32 cellular contexts compared by ENCODE assay signal in the genomic region with DNA sequence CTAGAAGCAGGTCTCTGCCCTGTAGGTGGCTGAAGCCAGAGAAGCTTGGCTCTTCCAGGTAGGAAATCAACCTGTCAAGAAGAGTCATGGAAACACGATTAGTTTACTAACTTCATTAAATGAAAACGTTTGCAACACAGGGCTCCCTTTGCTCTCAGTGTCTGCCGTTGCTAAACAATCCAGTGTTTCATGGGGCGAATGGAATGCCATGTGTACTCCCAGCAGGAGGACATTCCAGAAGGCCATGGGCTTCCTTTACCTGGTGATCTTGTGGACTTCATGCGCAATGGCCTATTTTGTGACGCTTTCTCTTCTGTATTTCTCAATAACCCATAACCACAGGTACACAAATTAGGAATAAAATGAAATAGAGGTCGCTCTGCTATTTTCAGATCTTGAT.
DNase-seq lines count a peak whose midpoint lies in the region; ATAC-seq, FAIRE-seq and TF ChIP-seq lines count a peak whose summit lies in the region.
"Had no signal": no experiment of that assay in that cellular context is flagged by ENCODE, and none has a peak within 500 bp of the region (broad histone marks: within the 10 kb centered on the region; RNA-seq: fewer than 3 reads in every experiment).

No MANE protein-coding gene starts in this region.

- peaks cover 0 to 6% (median 3%) of the 10 kb centered on the region in 4 experiments; a peak in 4 of 7 replicates for H3K4me1 ChIP-seq in H1 (replicated peaks in 1 of 4; ENCODE audit: control insufficient read depth in 3 of 4, insufficient read depth in 4 of 4, low read length in 3 of 4)
- no peaks in the 10 kb centered on the region for H3K4me1 ChIP-seq in small intestine (ENCODE audit: control insufficient read depth in 2 of 2, insufficient read depth in 1 of 2, low read depth in 1 of 2, low read length in 1 of 2)
- H3K4me1 ChIP-seq in foreskin keratinocyte: no peaks in the 10 kb centered on the region
- H3K4me1 ChIP-seq in esophagus muscularis mucosa: peaks cover 0 to 7% (median 2%) of the 10 kb centered on the region in 4 donors
- H3K4me1 ChIP-seq: BLaER1 treated with 17β-estradiol and CSF1 and Interleukin-3, amounts not matched to agents 10 nM and 100 nM; lower lobe of right lung; suprapubic skin; upper lobe of left lung had no signal

- no peak overlapping the region for H4K8ac ChIP-seq in H1 (ENCODE audit: extremely low read depth, insufficient read depth, low read length)

- H2BK20ac ChIP-seq in H1 (ENCODE audit: low read length): no peak overlapping the region

- no peak overlapping the region for H2BK120ac ChIP-seq in H1 (replicated peaks; ENCODE audit: low read depth, low read length)

- H3K9me3 ChIP-seq in H1 (ENCODE audit: insufficient read depth in 2 of 2, low read depth in 1 of 2, low read length in 1 of 2) (no peaks in the 10 kb centered on the region), small intestine (ENCODE audit: control insufficient read depth, low read depth) (no peaks in the 10 kb centered on the region), esophagus muscularis mucosa (no peaks in the 10 kb centered on the region)
- H3K9me3 ChIP-seq: BLaER1 treated with 17β-estradiol and CSF1 and Interleukin-3, amounts not matched to agents 10 nM and 100 nM; gastroesophageal sphincter; lower lobe of right lung; suprapubic skin; upper lobe of left lung had no signal

- DNase-seq in HuH-7.5 (ENCODE audit: low spot score): peak; percentile 5
- DNase-seq in H1 (ENCODE audit: low read depth in 1 of 2, low spot score in 2 of 2): peak; percentile 55 to 56
- DNase-seq in islet precursor cell: peak; percentile 59
- DNase-seq in small intestine: peak; percentile 0
- DNase-seq in dedifferentiated amniotic fluid mesenchymal stem cell (ENCODE audit: extremely low spot score): no peak
- DNase-seq in foreskin keratinocyte: no peak
- DNase-seq in esophagus muscularis mucosa (ENCODE audit: extremely low spot score): no peak
- DNase-seq: activated CD4-positive, alpha-beta memory T cell treated with anti-CD3 and anti-CD28 coated beads for 36 hours; activated CD4-positive, CD25-positive, alpha-beta regulatory T cell treated with anti-CD3 and anti-CD28 coated beads, Interleukin-2, amount 50 U/mL, for 72 hours; activated naive CD8-positive, alpha-beta T cell treated with anti-CD3 and anti-CD28 coated beads, Interleukin-2, amount 50 U/mL, for 24 hours; activated T-cell treated with anti-CD3 and anti-CD28 coated beads, Interleukin-2, amount 50 U/mL, for 72 hours; central memory CD4-positive, alpha-beta T cell; DMS153; hippocampal formation; KG1; lower lobe of right lung; naive thymus-derived CD4-positive, alpha-beta T cell; NCI-H1417; NCI-H2081; NCI-H526; NK-92 treated with Interleukin-12 subunit alpha and Interleukin-12 subunit beta, amount 100 ng/mL, for 24 hours; retina; stimulated activated CD4-positive, alpha-beta T cell treated with anti-CD3 and anti-CD28 coated beads, Interleukin-1b, Interleukin-23, amount 100 ng/mL, for 48 hours; stimulated activated naive CD4-positive, alpha-beta T cell treated with Interleukin-2 at 50 U/mL for 16 hours; upper lobe of left lung had no signal

- no peak overlapping the region for H4K91ac ChIP-seq in H1 (replicated peaks; ENCODE audit: insufficient read length, low read length)

- H3K4me3 ChIP-seq in H1 (ENCODE audit: extremely low read depth in 1 of 4, insufficient read depth in 2 of 4, low read depth in 3 of 4, low read length in 4 of 4) (no peak overlapping the region), small intestine (ENCODE audit: low read depth in 1 of 2, low read length in 2 of 2) (no peak overlapping the region), esophagus muscularis mucosa (no peak overlapping the region)
- H3K4me3 ChIP-seq: BLaER1 treated with 17β-estradiol and CSF1 and Interleukin-3, amounts not matched to agents 10 nM and 100 nM; gastroesophageal sphincter; lower lobe of right lung; suprapubic skin; upper lobe of left lung had no signal

- peak overlapping the region in 1 of 2 experiments; percentile 33; a peak in 2 of 4 replicates for H3K4me2 ChIP-seq in H1 (ENCODE audit: insufficient read depth in 1 of 2, low read depth in 2 of 2, low read length in 2 of 2)
- H3K4me2 ChIP-seq: BLaER1 treated with 17β-estradiol and CSF1 and Interleukin-3, amounts not matched to agents 10 nM and 100 nM had no signal

- no peaks in the 10 kb centered on the region for H4K20me1 ChIP-seq in H1 (replicated peaks in 1 of 2; ENCODE audit: control insufficient read depth in 1 of 2, insufficient read depth in 2 of 2, low read length in 2 of 2)

- no peak overlapping the region for H3K9ac ChIP-seq in H1 (replicated peaks in 1 of 4; ENCODE audit: extremely low read depth in 1 of 4, low read depth in 3 of 4, low read length in 3 of 4)
- H3K9ac ChIP-seq: BLaER1 treated with 17β-estradiol and CSF1 and Interleukin-3, amounts not matched to agents 10 nM and 100 nM had no signal

- FAIRE-seq in H1 (lab: Jason Lieb, UNC) (peak; percentile 100), small intestine (lab: Jason Lieb, UNC) (no peak)
- FAIRE-seq: astrocyte, GM12891 had no signal

- H3K14ac ChIP-seq in H1 (ENCODE audit: insufficient read length): no peak overlapping the region

- TF ChIP-seq CTCF in H1 (IDR thresholded peaks at IDR 0.05; ENCODE audit: control extremely low read depth in 1 of 3, insufficient read depth in 1 of 3, low read depth in 1 of 3, low read length in 3 of 3): no peak
- no peak for TF ChIP-seq CTCF in foreskin keratinocyte (conservative IDR thresholded peaks at IDR 0.05)
- no peak for TF ChIP-seq CTCF in esophagus muscularis mucosa (IDR thresholded peaks at IDR 0.05)

- CTCF ChIA-PET in H1 (lab: Charles Lee; ENCODE audit: partially characterized antibody): interaction anchor here (0.6 to 2.2 kb wide), 5 partner anchors 9 to 250 kb away, joined by 3 to 10 read pairs (median 3); no protein-coding TSS in a partner anchor

- no peak overlapping the region; the same call in 1 of the 2 replicates for H3K27ac ChIP-seq in H1 (ENCODE audit: low read depth, low read length)
- no peak overlapping the region for H3K27ac ChIP-seq in small intestine (ENCODE audit: low read depth in 1 of 2, low read length in 1 of 2)
- H3K27ac ChIP-seq in foreskin keratinocyte: no peak overlapping the region
- no peak overlapping the region for H3K27ac ChIP-seq in esophagus muscularis mucosa (replicated peaks in 1 of 4)
- H3K27ac ChIP-seq: BLaER1 treated with 17β-estradiol and CSF1 and Interleukin-3, amounts not matched to agents 10 nM and 100 nM; gastroesophageal sphincter; lower lobe of right lung; suprapubic skin; upper lobe of left lung had no signal

- H2BK5ac ChIP-seq in H1 (ENCODE audit: low read depth, low read length): 0 out of 2 replicates have a peak overlapping the region, but pooled peaks have one; percentile 38

- H2AFZ ChIP-seq in H1 (ENCODE audit: low read length): no peak overlapping the region

- ATAC-seq in foreskin keratinocyte: no peak
- ATAC-seq: activated naive CD8-positive, alpha-beta T cell treated with anti-CD3 and anti-CD28 coated beads, Interleukin-2, amount 50 U/mL, for 24 hours; activated T-cell treated with anti-CD3 and anti-CD28 coated beads, Interleukin-2, amount 50 U/mL, for 72 hours; gastroesophageal sphincter; HCT116; lower lobe of right lung; naive thymus-derived CD4-positive, alpha-beta T cell; Right ventricle myocardium inferior had no signal

- H3K36me3 ChIP-seq in H1 (ENCODE audit: control insufficient read depth in 2 of 4, insufficient read depth in 4 of 4, low read length in 3 of 4) (no peaks in the 10 kb centered on the region), small intestine (ENCODE audit: control insufficient read depth in 2 of 2, insufficient read depth in 2 of 2, low read length in 2 of 2) (no peaks in the 10 kb centered on the region), esophagus muscularis mucosa (no peaks in the 10 kb centered on the region)
- H3K36me3 ChIP-seq: gastroesophageal sphincter, lower lobe of right lung, suprapubic skin, upper lobe of left lung had no signal

- POLR2A ChIA-PET in H1 (lab: Charles Lee; ENCODE audit: partially characterized antibody): interaction anchor here (0.5 to 2.1 kb wide), 3 partner anchors 10 to 33 kb away, joined by 3 to 4 read pairs (median 4); no protein-coding TSS in a partner anchor

- TF ChIP-seq POLR2A in H1 (IDR thresholded peaks at IDR 0.05; ENCODE audit: control extremely low read depth in 1 of 2, low read depth in 2 of 2, low read length in 2 of 2) (no peak), esophagus muscularis mucosa (IDR thresholded peaks at IDR 0.05; ENCODE audit: low read depth) (no peak)

- no peak overlapping the region for H3K56ac ChIP-seq in H1 (replicated peaks; ENCODE audit: insufficient read length, low read depth, low read length)

- no peak overlapping the region for H4K5ac ChIP-seq in H1 (ENCODE audit: insufficient read length, low read depth, low read length)

- TF ChIP-seq EP300 in H1 (IDR thresholded peaks at IDR 0.05; ENCODE audit: borderline replicate concordance in 1 of 2, low read depth in 2 of 2, low read length in 2 of 2) (peak in 1 of 2 experiments; percentile 85; a peak in 1 of 3 replicates), esophagus muscularis mucosa (IDR thresholded peaks at IDR 0.05) (no peak)

- H3K18ac ChIP-seq in H1 (ENCODE audit: extremely low read depth, low read length): no peak overlapping the region

- TF ChIP-seq RAD21 in H1 (IDR thresholded peaks at IDR 0.05 in 1 of 2, conservative IDR thresholded peaks at IDR 0.05 in 1 of 2; ENCODE audit: low read depth in 2 of 2, low read length in 2 of 2): peak in 1 of 2 experiments; percentile 9; a peak in 1 of 4 replicates

- H2BK12ac ChIP-seq in H1 (ENCODE audit: low read depth, low read length): no peak overlapping the region

- intact Hi-C loops in esophagus muscularis mucosa (cut with DNase I): no loop called here

- 22% methylated on average over 7 of the region's 7 CpGs; no CpG with 5 or more reads in 1 of the 2 experiments for WGBS in H1 (ENCODE audit: extremely low coverage in 1 of 2, insufficient coverage in 1 of 2, insufficient read length in 1 of 2, insufficient replicate concordance in 2 of 2, low coverage in 1 of 2, low lambda C conversion rate in 2 of 2, missing lambda C conversion rate in 1 of 2), 2 experiments
- WGBS in small intestine, 3 donors: 55 to 74% (median 58%) methylated on average over 7 of the region's 7 CpGs
- 85% methylated on average over 7 of the region's 7 CpGs for WGBS in esophagus muscularis mucosa

- H3K4ac ChIP-seq in H1 (replicated peaks; ENCODE audit: insufficient read length, low read depth, low read length): no peak overlapping the region

- H3K27me3 ChIP-seq in H1 (replicated peaks in 1 of 4; ENCODE audit: control insufficient read depth in 3 of 4, extremely low read depth in 1 of 4, insufficient read depth in 3 of 4, low read length in 3 of 4) (no peaks in the 10 kb centered on the region), small intestine (ENCODE audit: control insufficient read depth in 2 of 2, insufficient read depth in 2 of 2, low read length in 2 of 2) (no peaks in the 10 kb centered on the region), foreskin keratinocyte (no peaks in the 10 kb centered on the region), esophagus muscularis mucosa (no peaks in the 10 kb centered on the region)
- H3K27me3 ChIP-seq: BLaER1 treated with 17β-estradiol and CSF1 and Interleukin-3, amounts not matched to agents 10 nM and 100 nM; gastroesophageal sphincter; suprapubic skin; upper lobe of left lung had no signal

- no peaks in the 10 kb centered on the region for H3K79me1 ChIP-seq in H1 (ENCODE audit: low read depth, low read length)

- H3K23ac ChIP-seq in H1 (ENCODE audit: insufficient read length): no peak overlapping the region

- no peaks in the 10 kb centered on the region for H3K79me2 ChIP-seq in H1 (ENCODE audit: control insufficient read depth in 1 of 2, insufficient read depth in 2 of 2, low read length in 2 of 2)

- no peak overlapping the region for H2BK15ac ChIP-seq in H1 (ENCODE audit: low read length)

- H2AK5ac ChIP-seq in H1 (ENCODE audit: low read depth, low read length): no peak overlapping the region

- no peaks in the 10 kb centered on the region for H3K23me2 ChIP-seq in H1 (ENCODE audit: low read depth, low read length)

Comparison
In these comparisons a context has a peak if more than half of its experiments do, and no peak if none do; other contexts are left out.
1. DNase-seq: peak in HuH-7.5 (single experiment), H1 (2 of 2), islet precursor cell (single experiment) and small intestine (single experiment); none in dedifferentiated amniotic fluid mesenchymal stem cell (single experiment), foreskin keratinocyte (0 of 2) and esophagus muscularis mucosa (single experiment).